22 cellular contexts compared by ENCODE assay signal in the genomic region with DNA sequence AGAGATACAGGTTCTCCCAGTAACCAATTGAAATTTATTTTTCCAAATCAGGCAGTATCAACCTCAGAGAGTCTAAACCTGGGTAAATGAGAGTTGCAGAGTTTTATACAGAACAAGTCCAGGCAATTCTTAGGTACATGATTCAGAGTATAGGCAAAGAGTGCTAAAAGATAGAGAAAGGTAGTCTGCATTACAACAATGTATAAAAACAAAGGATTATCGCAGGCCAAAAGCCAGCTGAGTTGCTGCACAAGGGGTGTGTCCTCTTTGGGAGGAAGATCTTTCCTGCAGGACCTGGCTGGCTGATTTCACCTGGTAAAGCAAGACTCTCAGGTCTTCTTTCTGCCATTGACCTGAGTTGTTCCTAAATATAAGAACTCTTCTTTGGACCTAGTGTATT.
"Had no signal": no experiment of that assay in that cellular context is flagged by ENCODE, and none has a peak within 500 bp of the region (broad histone marks: within the 10 kb centered on the region; RNA-seq: fewer than 3 reads in every experiment).

No MANE protein-coding gene starts in this region.

- FAIRE-seq: astrocyte, RCC 7860 had no signal

- ATAC-seq: activated CD8-positive, alpha-beta memory T cell treated with anti-CD3 and anti-CD28 coated beads, Interleukin-2, amount 10 ng/mL, durations not matched to agents 7 days and 5 days; activated T-cell treated with anti-CD3 and anti-CD28 coated beads, Interleukin-2, amount 50 U/mL, for 4 hours; PC-3; T-helper 17 cell; WTC11 had no signal

- DNase-seq: activated CD4-positive, alpha-beta T cell treated with anti-CD3 and anti-CD28 coated beads for 48 hours; activated CD4-positive, alpha-beta T cell treated with anti-CD3 and anti-CD28 coated beads, Interleukin-2, amount 50 U/mL, for 4 hours; activated CD4-positive, CD25-positive, alpha-beta regulatory T cell treated with anti-CD3 and anti-CD28 coated beads, Interleukin-2, amount 50 U/mL, for 72 hours; activated CD8-positive, alpha-beta memory T cell treated with anti-CD3 and anti-CD28 coated beads, Interleukin-2, amount 10 ng/mL, durations not matched to agents 7 days and 5 days; activated effector memory CD4-positive, alpha-beta T cell treated with anti-CD3 and anti-CD28 coated beads, Interleukin-2, amount 50 U/mL, for 16 hours; activated naive CD4-positive, alpha-beta T cell treated with Interleukin-2 at 50 U/mL for 16 hours; activated T-cell treated with anti-CD3 and anti-CD28 coated beads, Interleukin-2, amount 50 U/mL, for 4 hours; amygdala; MM.1S; NCI-H1105; NCI-H1436 treated with DMSO at 0.1 percent for 48 hours; NCI-H187 treated with DMSO at 0.1 percent for 48 hours; NCI-H2081 treated with DMSO at 0.1 percent for 48 hours; NCI-H446; NCI-H524; PC-3; SIG-M5; T-helper 17 cell; T-helper 9 cell had no signal
